Comparison of ENCODE assay signal across 8 cellular contexts in the genomic region with DNA sequence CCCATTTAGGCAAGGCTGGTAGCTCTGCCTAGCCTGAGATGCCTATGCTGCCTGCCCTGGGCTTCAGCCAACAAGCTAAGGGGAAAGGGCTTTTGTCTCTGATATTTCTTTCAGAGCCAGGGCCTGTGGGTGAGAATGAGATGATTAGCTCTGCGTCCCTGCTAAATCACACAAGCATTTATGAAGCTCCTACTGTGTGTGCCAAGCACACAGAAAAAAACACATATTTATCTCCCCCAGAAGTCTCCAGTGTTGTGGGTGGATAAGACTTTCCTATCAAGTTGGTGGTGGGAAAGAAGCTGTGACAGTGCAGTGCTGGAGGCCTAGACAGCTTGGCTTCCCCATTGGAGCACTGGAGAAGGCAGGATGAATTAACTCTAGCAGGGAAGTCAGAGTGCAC. TPM values are rescaled to one million over a fixed set of nuclear protein-coding genes. Genes with fewer than 3 reads are reported as not detected.
DNase-seq lines count a peak whose midpoint lies in the region; ATAC-seq, FAIRE-seq and TF ChIP-seq lines count a peak whose summit lies in the region.
"Had no signal": no experiment of that assay in that cellular context is flagged by ENCODE, and none has a peak within 500 bp of the region (broad histone marks: within the 10 kb centered on the region; RNA-seq: fewer than 3 reads in every experiment).

No MANE protein-coding gene starts in this region.

- H3K27me3 ChIP-seq in right cardiac atrium (ENCODE audit: control insufficient read depth, insufficient read depth), result no peaks in the 10 kb centered on the region
- no peaks in the 10 kb centered on the region for H3K27me3 ChIP-seq in smooth muscle cell (ENCODE audit: low read depth)

- H3K9me3 ChIP-seq in right cardiac atrium (ENCODE audit: control insufficient read depth, low read length) (no peaks in the 10 kb centered on the region), smooth muscle cell (replicated peaks; ENCODE audit: low read depth) (no peaks in the 10 kb centered on the region)

- no peak for FAIRE-seq in HTR-8/SVneo (lab: Jason Lieb, UNC)

- no peak for ATAC-seq in right cardiac atrium
- ATAC-seq in HG03520 (IDR thresholded peaks at IDR 0.05; ENCODE audit: unreplicated experiment), result no peak
- no peak for ATAC-seq in HG03159 (IDR thresholded peaks at IDR 0.05; ENCODE audit: unreplicated experiment)

- H3K4me1 ChIP-seq in right cardiac atrium (ENCODE audit: control insufficient read depth, insufficient read depth, low read length), result peaks cover 7% of the 10 kb centered on the region
- peaks cover 3% of the 10 kb centered on the region for H3K4me1 ChIP-seq in smooth muscle cell (ENCODE audit: low read depth)

- H3K4me3 ChIP-seq in right cardiac atrium (ENCODE audit: low read length), result no peak overlapping the region
- peak overlapping the region; percentile 67 for H3K4me3 ChIP-seq in smooth muscle cell

- no peak for TF ChIP-seq CTCF in HFFc6 (IDR thresholded peaks at IDR 0.05)
- no peak for TF ChIP-seq CTCF in smooth muscle cell (IDR thresholded peaks at IDR 0.05; ENCODE audit: borderline replicate concordance, insufficient read depth, poor library complexity, severe bottlenecking)

- intact Hi-C loops in activated T-helper 1 cell treated with anti-CD3 and anti-CD28 coated beads, Interleukin-12 subunit alpha, Interleukin-12 subunit beta, Interleukin-2, Interleukin-4 antibody, amounts not matched to agents 30 ng/mL and 10 ng/mL and 1 ng/mL, durations not matched to agents 14 hours and 24 hours and 36 hours (cut with micrococcal nuclease), result loop anchor here (2.0 to 5.0 kb wide), 2 partner anchors 528 to 1145 kb away; partner anchors contain the start of genes ADAR, SMG5 and TMEM79
- intact Hi-C loops in right cardiac atrium (cut with DNase I), result no loop called here

- peaks cover 7% of the 10 kb centered on the region; the same call in 1 of the 2 replicates for H3K27me3 Mint-ChIP-seq in HFFc6 (ENCODE audit: insufficient read depth)
- H3K27me3 Mint-ChIP-seq in activated T-helper 1 cell treated with anti-CD3 and anti-CD28 coated beads, Interleukin-12 subunit alpha, Interleukin-12 subunit beta, Interleukin-2, Interleukin-4 antibody, amounts not matched to agents 30 ng/mL and 10 ng/mL and 1 ng/mL, durations not matched to agents 14 hours and 24 hours and 36 hours (ENCODE audit: insufficient read depth), result peaks cover 2% of the 10 kb centered on the region

- peaks cover 22% of the 10 kb centered on the region for H3K79me2 ChIP-seq in smooth muscle cell (ENCODE audit: low read depth)

- H3K4me2 ChIP-seq in smooth muscle cell, result peak overlapping the region; percentile 90

- H2AFZ ChIP-seq in smooth muscle cell (ENCODE audit: low read depth), result no peak overlapping the region

- H3K36me3 ChIP-seq in smooth muscle cell (ENCODE audit: low read depth), result no peaks in the 10 kb centered on the region

- peak overlapping the region; percentile 95 for H3K4me3 Mint-ChIP-seq in HFFc6
- peak overlapping the region; percentile 94 for H3K4me3 Mint-ChIP-seq in activated T-helper 1 cell treated with anti-CD3 and anti-CD28 coated beads, Interleukin-12 subunit alpha, Interleukin-12 subunit beta, Interleukin-2, Interleukin-4 antibody, amounts not matched to agents 30 ng/mL and 10 ng/mL and 1 ng/mL, durations not matched to agents 14 hours and 24 hours and 36 hours

- no peaks in the 10 kb centered on the region for H3F3A ChIP-seq in smooth muscle cell (ENCODE audit: low read depth)

- peaks cover 14% of the 10 kb centered on the region for H3K36me3 Mint-ChIP-seq in HFFc6 (ENCODE audit: low read depth)
- peaks cover 26% of the 10 kb centered on the region for H3K36me3 Mint-ChIP-seq in activated T-helper 1 cell treated with anti-CD3 and anti-CD28 coated beads, Interleukin-12 subunit alpha, Interleukin-12 subunit beta, Interleukin-2, Interleukin-4 antibody, amounts not matched to agents 30 ng/mL and 10 ng/mL and 1 ng/mL, durations not matched to agents 14 hours and 24 hours and 36 hours (ENCODE audit: low read depth)

- no peaks in the 10 kb centered on the region for H4K20me1 ChIP-seq in smooth muscle cell (ENCODE audit: low read depth)

- WGBS in right cardiac atrium, result 53% methylated on average over 1 of the region's 1 CpG
- whole genome bisulfite sequencing in smooth muscle cell (ENCODE audit: low lambda C conversion rate), result 78% methylated on average over 1 of the region's 1 CpG

- H3K4me1 Mint-ChIP-seq in HFFc6 (ENCODE audit: low read depth), result peaks cover 36% of the 10 kb centered on the region
- peaks cover 44% of the 10 kb centered on the region for H3K4me1 Mint-ChIP-seq in activated T-helper 1 cell treated with anti-CD3 and anti-CD28 coated beads, Interleukin-12 subunit alpha, Interleukin-12 subunit beta, Interleukin-2, Interleukin-4 antibody, amounts not matched to agents 30 ng/mL and 10 ng/mL and 1 ng/mL, durations not matched to agents 14 hours and 24 hours and 36 hours (ENCODE audit: low read depth)

- H3K27ac ChIP-seq in right cardiac atrium (ENCODE audit: low read length) (peak overlapping the region; percentile 4), smooth muscle cell (ENCODE audit: low read depth) (peak overlapping the region; percentile 99)

- DNase-seq in HFFc6, result no peak
- DNase-seq in activated T-helper 1 cell treated with anti-CD3 and anti-CD28 coated beads, Interleukin-12 subunit alpha, Interleukin-12 subunit beta, Interleukin-2, Interleukin-4 antibody, amounts not matched to agents 30 ng/mL and 10 ng/mL and 1 ng/mL, durations not matched to agents 14 hours and 24 hours and 36 hours (ENCODE audit: low spot score), result no peak
- no peak for DNase-seq in right cardiac atrium
- no peak for DNase-seq in smooth muscle cell (lab: John Stamatoyannopoulos, UW; ENCODE audit: unreplicated experiment)
- no peak for DNase-seq in HTR-8/SVneo (ENCODE audit: insufficient read length, low spot score)
- DNase-seq: NCI-H2107 had no signal

- peak overlapping the region; percentile 99 for H3K27ac Mint-ChIP-seq in HFFc6
- H3K27ac Mint-ChIP-seq in activated T-helper 1 cell treated with anti-CD3 and anti-CD28 coated beads, Interleukin-12 subunit alpha, Interleukin-12 subunit beta, Interleukin-2, Interleukin-4 antibody, amounts not matched to agents 30 ng/mL and 10 ng/mL and 1 ng/mL, durations not matched to agents 14 hours and 24 hours and 36 hours, result peak overlapping the region; percentile 99

- H3K9me3 Mint-ChIP-seq in HFFc6, result no peaks in the 10 kb centered on the region
- H3K9me3 Mint-ChIP-seq in activated T-helper 1 cell treated with anti-CD3 and anti-CD28 coated beads, Interleukin-12 subunit alpha, Interleukin-12 subunit beta, Interleukin-2, Interleukin-4 antibody, amounts not matched to agents 30 ng/mL and 10 ng/mL and 1 ng/mL, durations not matched to agents 14 hours and 24 hours and 36 hours, result no peaks in the 10 kb centered on the region

- no peak overlapping the region for H3K9ac ChIP-seq in smooth muscle cell (ENCODE audit: low read depth)

RNA-seq across cellular contexts. Expression of gene SLC50A1, which starts 1.5 kb away (rescaled TPM):
- 10 to 100 TPM; 23.5 to 36.4 (median 29.5) TPM for total RNA-seq in HFFc6 (2021; fragmentation: NEBNext Ultra II Directional; extraction: Animal tissue kit (Norgen Biotek cat#: 25700))
- total RNA-seq in activated T-helper 1 cell treated with anti-CD3 and anti-CD28 coated beads, Interleukin-12 subunit alpha, Interleukin-12 subunit beta, Interleukin-2, Interleukin-4 antibody, amounts not matched to agents 30 ng/mL and 10 ng/mL and 1 ng/mL, durations not matched to agents 14 hours and 24 hours and 36 hours, result 45.7 and 47.7 TPM in 2 replicates
- total RNA-seq in right cardiac atrium, result 10 to 100 TPM in 2 of 4 donors, 1 to 10 TPM in 2; 8.1 to 10.1 (median 9.3) TPM
- 13.6 TPM for polyA plus RNA-seq in right cardiac atrium
- total RNA-seq in smooth muscle cell, result 44.5 and 44.7 TPM in 2 replicates
- polyA plus RNA-seq in smooth muscle cell, result 98.0 and 109 TPM in 2 replicates

RNA-seq across cellular contexts. Expression of gene DPM3, which starts 3.2 kb away (rescaled TPM):
- 100 to 1,000 TPM in 1 of 6 experiments, 10 to 100 TPM in 5; 66.2 to 110 (median 86.2) TPM for total RNA-seq in HFFc6 (2021; fragmentation: NEBNext Ultra II Directional; extraction: Animal tissue kit (Norgen Biotek cat#: 25700))
- 43.7 and 45.1 TPM in 2 replicates for total RNA-seq in activated T-helper 1 cell treated with anti-CD3 and anti-CD28 coated beads, Interleukin-12 subunit alpha, Interleukin-12 subunit beta, Interleukin-2, Interleukin-4 antibody, amounts not matched to agents 30 ng/mL and 10 ng/mL and 1 ng/mL, durations not matched to agents 14 hours and 24 hours and 36 hours
- total RNA-seq in right cardiac atrium (10 to 100 TPM; 71.2 to 81.6 (median 74.6) TPM), smooth muscle cell (51.5 and 69.1 TPM in 2 replicates)
- polyA plus RNA-seq in right cardiac atrium (186 TPM), smooth muscle cell (75.8 and 79.9 TPM in 2 replicates)

RNA-seq across cellular contexts. Expression of gene EFNA1, which starts 9.5 kb away (rescaled TPM):
- total RNA-seq in HFFc6 (2021; fragmentation: NEBNext Ultra II Directional; extraction: Animal tissue kit (Norgen Biotek cat#: 25700)), result under 1 TPM in 1 of 6 experiments, not detected in 5; 0.19 TPM
- not detected in 2 replicates for total RNA-seq in activated T-helper 1 cell treated with anti-CD3 and anti-CD28 coated beads, Interleukin-12 subunit alpha, Interleukin-12 subunit beta, Interleukin-2, Interleukin-4 antibody, amounts not matched to agents 30 ng/mL and 10 ng/mL and 1 ng/mL, durations not matched to agents 14 hours and 24 hours and 36 hours
- 10 to 100 TPM; 25.4 to 41.4 (median 36.4) TPM for total RNA-seq in right cardiac atrium
- polyA plus RNA-seq in right cardiac atrium, result 28.8 TPM
- 14.4 and 20.9 TPM in 2 replicates for total RNA-seq in smooth muscle cell
- polyA plus RNA-seq in smooth muscle cell, result 16.4 and 53.5 TPM in 2 replicates

RNA-seq across cellular contexts. Expression of gene KRTCAP2, which starts 36.0 kb away (rescaled TPM):
- 100 to 1,000 TPM; 231 to 351 (median 285) TPM for total RNA-seq in HFFc6 (2021; fragmentation: NEBNext Ultra II Directional; extraction: Animal tissue kit (Norgen Biotek cat#: 25700))
- 230 and 238 TPM in 2 replicates for total RNA-seq in activated T-helper 1 cell treated with anti-CD3 and anti-CD28 coated beads, Interleukin-12 subunit alpha, Interleukin-12 subunit beta, Interleukin-2, Interleukin-4 antibody, amounts not matched to agents 30 ng/mL and 10 ng/mL and 1 ng/mL, durations not matched to agents 14 hours and 24 hours and 36 hours
- total RNA-seq in right cardiac atrium (100 to 1,000 TPM; 122 to 150 (median 130) TPM), smooth muscle cell (192 and 283 TPM in 2 replicates)
- polyA plus RNA-seq in right cardiac atrium (217 TPM), smooth muscle cell (607 and 642 TPM in 2 replicates)

RNA-seq across cellular contexts. Expression of gene TRIM46, which starts 36.5 kb away (rescaled TPM):
- 1 to 10 TPM; 5.1 to 7.1 (median 6.1) TPM for total RNA-seq in HFFc6 (2021; fragmentation: NEBNext Ultra II Directional; extraction: Animal tissue kit (Norgen Biotek cat#: 25700))
- 10.2 and 12.6 TPM in 2 replicates for total RNA-seq in activated T-helper 1 cell treated with anti-CD3 and anti-CD28 coated beads, Interleukin-12 subunit alpha, Interleukin-12 subunit beta, Interleukin-2, Interleukin-4 antibody, amounts not matched to agents 30 ng/mL and 10 ng/mL and 1 ng/mL, durations not matched to agents 14 hours and 24 hours and 36 hours
- total RNA-seq in right cardiac atrium (under 1 TPM; 0.17 to 0.37 (median 0.26) TPM), smooth muscle cell (1.5 and 3.8 TPM in 2 replicates)
- polyA plus RNA-seq in right cardiac atrium (0.18 TPM), smooth muscle cell (3.6 and 4.3 TPM in 2 replicates)

Comparison
In these comparisons a context has a peak if more than half of its experiments do, and no peak if none do; other contexts are left out.
1. RNA of gene EFNA1, which starts 9.5 kb away (total RNA-seq): 25.4 to 41.4 TPM in right cardiac atrium and 14.4 to 20.9 TPM in smooth muscle cell; not detected in activated T-helper 1 cell treated with anti-CD3 and anti-CD28 coated beads, Interleukin-12 subunit alpha, Interleukin-12 subunit beta, Interleukin-2, Interleukin-4 antibody, amounts not matched to agents 30 ng/mL and 10 ng/mL and 1 ng/mL, durations not matched to agents 14 hours and 24 hours and 36 hours and 0.19 TPM in HFFc6; every median in the first group is over 10 times any median in the second.